Comparison of ENCODE assay signal across 1 cellular context in the genomic region with DNA sequence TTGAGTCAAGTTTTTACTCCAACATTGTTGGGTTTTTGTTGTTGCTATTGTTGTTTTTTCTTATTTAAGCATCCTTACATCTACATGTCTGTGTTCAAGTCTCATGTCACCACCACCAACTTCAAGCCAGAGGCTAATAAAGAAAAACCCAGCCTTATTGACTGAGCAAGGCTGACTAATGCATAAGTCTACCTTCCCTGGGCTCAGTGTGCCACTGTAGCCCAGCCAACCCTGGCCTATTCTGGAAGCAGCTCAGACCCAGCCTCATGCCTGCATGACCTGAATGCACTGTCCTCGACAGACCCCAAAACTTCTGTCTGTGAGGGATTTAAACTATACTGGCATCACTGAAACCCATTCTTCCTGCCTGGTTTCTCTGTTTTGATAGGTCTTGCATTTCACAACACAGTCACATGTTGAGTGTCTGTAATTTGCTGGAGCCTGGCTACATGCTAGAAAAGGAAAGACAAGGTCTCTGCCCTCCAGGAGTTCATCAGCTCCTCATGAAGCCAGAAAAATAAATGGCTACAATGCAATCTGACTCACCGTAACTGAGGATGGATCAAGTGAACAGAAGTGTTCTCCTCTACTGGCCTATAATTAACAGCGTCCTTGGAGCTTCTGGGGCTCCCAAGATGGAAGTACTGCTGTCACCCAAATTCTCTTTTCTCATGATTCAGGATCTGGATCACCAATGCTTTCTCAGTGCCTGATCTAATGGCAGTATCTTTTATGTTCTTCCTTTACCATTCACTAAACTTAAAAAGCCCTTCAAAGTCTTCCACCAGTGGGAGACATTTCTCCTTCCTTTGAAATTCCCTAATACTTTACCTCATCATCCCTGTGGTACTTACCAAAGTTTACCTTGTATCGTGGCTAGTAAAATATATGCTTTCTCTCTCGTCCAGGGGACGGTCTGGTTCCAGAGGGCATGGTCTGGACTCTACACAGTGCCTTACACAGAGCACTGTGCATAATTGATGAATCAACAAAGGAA.
TF ChIP-seq lines count a peak whose summit lies in the region.

No MANE protein-coding gene starts in this region.

TF ChIP-seq in Ishikawa, 13 proteins besides CTCF, POLR2A, EP300 and RAD21 (continued from another document):
- TF ChIP-seq, protein P1, sequence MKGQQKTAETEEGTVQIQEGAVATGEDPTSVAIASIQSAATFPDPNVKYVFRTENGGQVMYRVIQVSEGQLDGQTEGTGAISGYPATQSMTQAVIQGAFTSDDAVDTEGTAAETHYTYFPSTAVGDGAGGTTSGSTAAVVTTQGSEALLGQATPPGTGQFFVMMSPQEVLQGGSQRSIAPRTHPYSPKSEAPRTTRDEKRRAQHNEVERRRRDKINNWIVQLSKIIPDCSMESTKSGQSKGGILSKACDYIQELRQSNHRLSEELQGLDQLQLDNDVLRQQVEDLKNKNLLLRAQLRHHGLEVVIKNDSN (IDR thresholded peaks at IDR 0.05) = no peak
- TF ChIP-seq ZBTB7A (IDR thresholded peaks at IDR 0.05; ENCODE audit: low read depth) = no peak
- TF ChIP-seq CREB1 (IDR thresholded peaks at IDR 0.05; ENCODE audit: low read depth) = no peak
- TF ChIP-seq, protein P2, sequence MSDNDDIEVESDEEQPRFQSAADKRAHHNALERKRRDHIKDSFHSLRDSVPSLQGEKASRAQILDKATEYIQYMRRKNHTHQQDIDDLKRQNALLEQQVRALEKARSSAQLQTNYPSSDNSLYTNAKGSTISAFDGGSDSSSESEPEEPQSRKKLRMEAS (IDR thresholded peaks at IDR 0.05) = no peak
- TF ChIP-seq TEAD4 (IDR thresholded peaks at IDR 0.05) = no peak
- no peak for TF ChIP-seq EGR1 (IDR thresholded peaks at IDR 0.05)
